Comparison of ENCODE assay signal across 11 cellular contexts in genomic region chr15:67138946-67139855, GRCh38.
DNase-seq lines count a peak whose midpoint lies in the region; ATAC-seq, FAIRE-seq and TF ChIP-seq lines count a peak whose summit lies in the region.
"Had no signal": no experiment of that assay in that cellular context is flagged by ENCODE, and none has a peak within 500 bp of the region (broad histone marks: within the 10 kb centered on the region; RNA-seq: fewer than 3 reads in every experiment).

No MANE protein-coding gene starts in this region.

- H3K27ac ChIP-seq in AG04450 (ENCODE audit: low read depth, low read length) (peak overlapping the region; percentile 86), endothelial cell of umbilical vein (ENCODE audit: insufficient read depth, low read depth, low read length) (peak overlapping the region; percentile 91), foreskin keratinocyte (no peak overlapping the region)

- no peaks in the 10 kb centered on the region for H3K27me3 ChIP-seq in AG04450 (ENCODE audit: control insufficient read depth, insufficient read depth, low read length)
- H3K27me3 ChIP-seq in endothelial cell of umbilical vein (ENCODE audit: control insufficient read depth in 2 of 2, insufficient read depth in 2 of 2, low read length in 2 of 2), result no peaks in the 10 kb centered on the region
- no peaks in the 10 kb centered on the region for H3K27me3 ChIP-seq in foreskin keratinocyte

- intact Hi-C loops in endothelial cell of umbilical vein (cut with micrococcal nuclease), result loop anchor here (1.0 kb wide), 1 partner anchor 8 kb away; no protein-coding TSS in a partner anchor

- no peaks in the 10 kb centered on the region for H4K20me1 ChIP-seq in endothelial cell of umbilical vein (replicated peaks; ENCODE audit: control insufficient read depth, extremely low read depth, insufficient read depth, low read length)

- peaks cover 88% of the 10 kb centered on the region for H3K4me1 ChIP-seq in endothelial cell of umbilical vein (ENCODE audit: control insufficient read depth, extremely low read depth, insufficient read depth, low read length)
- H3K4me1 ChIP-seq in foreskin keratinocyte, result peaks cover 57% of the 10 kb centered on the region

- H3K27me3 Mint-ChIP-seq in IgD-negative memory B cell, result no peaks in the 10 kb centered on the region
- no peaks in the 10 kb centered on the region for H3K27me3 Mint-ChIP-seq in osteocyte (ENCODE audit: unreplicated experiment)

- H3K9ac ChIP-seq in endothelial cell of umbilical vein (replicated peaks; ENCODE audit: extremely low read depth, insufficient read depth, low read length), result peak overlapping the region; percentile 63

- H3K4me3 ChIP-seq in AG04450 (ENCODE audit: low read depth, low read length) (peak overlapping the region; percentile 38; the same call in 1 of the 2 replicates), endothelial cell of umbilical vein (replicated peaks in 1 of 3; ENCODE audit: insufficient read depth in 1 of 3, low read depth in 1 of 3, low read length in 3 of 3) (peak overlapping the region in 1 of 3 experiments; percentile 32)

- H3K9me3 Mint-ChIP-seq in IgD-negative memory B cell (no peaks in the 10 kb centered on the region), osteocyte (ENCODE audit: unreplicated experiment) (no peaks in the 10 kb centered on the region)

- dilution Hi-C loops in endothelial cell of umbilical vein (cut with MboI; ENCODE audit: extremely low pct_ligation_motif_present, low sequenced_read_pairs), result no loop called here

- H3K36me3 Mint-ChIP-seq in IgD-negative memory B cell, result peaks cover 9% of the 10 kb centered on the region
- H3K36me3 Mint-ChIP-seq in osteocyte (ENCODE audit: unreplicated experiment), result no peaks in the 10 kb centered on the region

- TF ChIP-seq CTCF in AG04450 (IDR thresholded peaks at IDR 0.05; ENCODE audit: low read depth, low read length) (no peak), endothelial cell of umbilical vein (IDR thresholded peaks at IDR 0.05; ENCODE audit: extremely low read depth in 1 of 2, insufficient read depth in 1 of 2, low read depth in 1 of 2, low read length in 2 of 2) (no peak), osteocyte (IDR thresholded peaks at IDR 0.05) (no peak), foreskin keratinocyte (conservative IDR thresholded peaks at IDR 0.05) (no peak)

- no peaks in the 10 kb centered on the region for H3K36me3 ChIP-seq in endothelial cell of umbilical vein (ENCODE audit: control insufficient read depth in 2 of 2, extremely low read depth in 1 of 2, insufficient read depth in 2 of 2, low read length in 2 of 2)

- no peak overlapping the region for H2AFZ ChIP-seq in endothelial cell of umbilical vein (ENCODE audit: low read depth, low read length)

- TF ChIP-seq POLR2A in endothelial cell of umbilical vein (IDR thresholded peaks at IDR 0.05; ENCODE audit: low read depth, low read length), result no peak

- no peak for ATAC-seq in HG03342 (IDR thresholded peaks at IDR 0.05; ENCODE audit: unreplicated experiment)
- ATAC-seq in foreskin keratinocyte, result no peak

- BruUV-seq in endothelial cell of umbilical vein (replicated peaks; lab: Mats Ljungman, UMichigan), result no TSS peak

- peak; percentile 69 for FAIRE-seq in endothelial cell of umbilical vein (lab: Jason Lieb, UNC)

- H3K79me2 ChIP-seq in endothelial cell of umbilical vein (ENCODE audit: control insufficient read depth, insufficient read depth, low read length), result peaks cover 99% of the 10 kb centered on the region

- peak overlapping the region in 1 of 4 donors; percentile 37 for H3K4me3 Mint-ChIP-seq in IgD-negative memory B cell
- peak overlapping the region; percentile 26 for H3K4me3 Mint-ChIP-seq in osteocyte (ENCODE audit: unreplicated experiment)

- POLR2A ChIA-PET in AG04450 (lab: Yijun Ruan, JAX) (interaction anchor here (1.0 to 2.7 kb wide), 2 partner anchors 14 to 39 kb away, joined by 3 to 12 read pairs; no protein-coding TSS in a partner anchor), endothelial cell of umbilical vein (lab: Charles Lee) (interaction anchor here (1.5 to 1.6 kb wide), 2 partner anchors 10 to 14 kb away, joined by 3 to 8 read pairs; no protein-coding TSS in a partner anchor)

- no peak for DNase-seq in AG04450 (ENCODE audit: low read depth, low spot score)
- peak; percentile 85 for DNase-seq in endothelial cell of umbilical vein (ENCODE audit: low read depth, low spot score)
- DNase-seq in osteocyte (ENCODE audit: extremely low spot score, unreplicated experiment), result no peak
- DNase-seq in HPDE6-E6E7 (ENCODE audit: extremely low spot score), result no peak
- DNase-seq in NCI-H446 treated with DMSO at 0.1 percent for 48 hours (lab: John Stamatoyannopoulos, UW), result no peak
- DNase-seq in foreskin keratinocyte, result no peak
- DNase-seq: activated CD4-positive, CD25-positive, alpha-beta regulatory T cell; hypothalamus; stimulated activated CD4-positive, alpha-beta T cell treated with anti-CD3 and anti-CD28 coated beads, Interleukin-12 subunit alpha, Interleukin-12 subunit beta, amount 100 ng/mL, for 4 hours had no signal

- CTCF ChIA-PET in AG04450 (lab: Charles Lee), result interaction anchor here (0.5 kb wide), 1 partner anchor 113 kb away, joined by 3 read pairs; no protein-coding TSS in a partner anchor
- CTCF ChIA-PET in endothelial cell of umbilical vein (lab: Charles Lee), result interaction anchor here (1.3 to 2.0 kb wide), 5 partner anchors 10 to 193 kb away, joined by 4 to 8 read pairs (median 5); partner anchors contain the start of gene SMAD3

- H3K27ac Mint-ChIP-seq in IgD-negative memory B cell (peak overlapping the region in 2 of 3 donors; percentile 8 to 77), osteocyte (ENCODE audit: unreplicated experiment) (peak overlapping the region; percentile 77)

- peak overlapping the region; percentile 82 for H3K4me2 ChIP-seq in endothelial cell of umbilical vein (ENCODE audit: insufficient read depth, low read length)

- H3K4me1 Mint-ChIP-seq in IgD-negative memory B cell (peaks cover 55 to 75% (median 72%) of the 10 kb centered on the region in 3 donors), osteocyte (ENCODE audit: unreplicated experiment) (peaks cover 91% of the 10 kb centered on the region)

- no peaks in the 10 kb centered on the region for H3K9me1 ChIP-seq in endothelial cell of umbilical vein (replicated peaks; ENCODE audit: control insufficient read depth, extremely low read depth, insufficient read depth, low read length)

- H3K9me3 ChIP-seq in AG04450 (ENCODE audit: control insufficient read depth, insufficient read depth, low read length), result no peaks in the 10 kb centered on the region
- H3K9me3 ChIP-seq in endothelial cell of umbilical vein (replicated peaks; ENCODE audit: control insufficient read depth, insufficient read depth, low read length), result no peaks in the 10 kb centered on the region

TF ChIP-seq in endothelial cell of umbilical vein, 7 proteins besides CTCF, POLR2A, EP300 and RAD21:
- TF ChIP-seq GATA2 (IDR thresholded peaks at IDR 0.05; ENCODE audit: insufficient read depth, insufficient read length, low read depth, low read length) (no peak), EZH2 (IDR thresholded peaks at IDR 0.05; ENCODE audit: borderline replicate concordance, low read depth, low read length, severe bottlenecking) (no peak), MYC (IDR thresholded peaks at IDR 0.05; ENCODE audit: low read depth, low read length) (no peak)
